ENCODE assay signal across 10 cellular contexts in the genomic region with DNA sequence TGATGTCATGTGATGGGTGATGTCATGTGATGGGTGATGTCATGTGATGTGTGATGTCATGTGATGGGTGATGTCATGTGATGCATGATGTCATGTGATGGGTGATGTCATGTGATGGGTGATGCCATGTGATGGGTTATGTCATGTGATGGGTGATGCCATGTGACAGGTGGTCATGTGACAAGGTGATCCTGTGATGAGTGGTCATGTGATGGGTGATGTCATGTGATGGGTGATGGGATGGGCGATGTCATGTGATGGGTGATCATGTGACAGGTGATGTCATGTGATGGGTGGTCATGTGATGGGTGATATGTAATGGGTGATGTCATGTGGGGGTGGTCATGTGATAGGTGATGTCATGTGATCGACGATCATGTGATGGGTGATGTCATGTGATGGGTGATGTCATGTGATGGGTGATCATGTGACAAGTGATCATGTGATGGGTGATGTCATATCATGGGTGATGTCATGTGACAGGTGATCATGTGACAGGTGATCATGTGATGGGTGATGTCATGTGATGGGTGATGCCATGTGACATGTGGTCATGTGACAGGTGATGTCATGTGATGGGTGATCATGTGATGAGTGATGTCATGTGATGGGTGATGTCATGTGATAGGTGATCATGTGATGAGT. TPM values are rescaled to one million over a fixed set of nuclear protein-coding genes. Genes with fewer than 3 reads are reported as not detected.
A peak's percentile ranks its signal among the peaks of the same experiment; 100 is the strongest.
DNase-seq lines count a peak whose midpoint lies in the region; TF ChIP-seq lines count a peak whose summit lies in the region.
"Had no signal": no experiment of that assay in that cellular context is flagged by ENCODE, and none has a peak within 500 bp of the region (broad histone marks: within the 10 kb centered on the region; RNA-seq: fewer than 3 reads in every experiment).

No MANE protein-coding gene starts in this region.

- H3K23ac ChIP-seq in trophoblast cell (ENCODE audit: low read length): no peak overlapping the region

- H3K27me3 ChIP-seq in trophoblast cell (ENCODE audit: insufficient read depth, low read length): no peaks in the 10 kb centered on the region
- H3K27me3 ChIP-seq in vagina: no peaks in the 10 kb centered on the region

- no CpG with 5 or more reads among the region's 3 CpGs for WGBS in trophoblast cell (ENCODE audit: extremely low coverage, insufficient coverage, insufficient read length)

- H3K79me2 ChIP-seq in trophoblast cell (ENCODE audit: control insufficient read depth, insufficient read depth, low read length, poor library complexity): no peaks in the 10 kb centered on the region

- no peak overlapping the region for H2AK5ac ChIP-seq in trophoblast cell (ENCODE audit: low read length)

- H4K8ac ChIP-seq in trophoblast cell (ENCODE audit: low read depth, low read length): no peak overlapping the region

- no peak overlapping the region for H2BK5ac ChIP-seq in trophoblast cell (ENCODE audit: low read depth, low read length, poor library complexity)

- no peak overlapping the region for H3K4me2 ChIP-seq in trophoblast cell (ENCODE audit: low read length)

- TF ChIP-seq POLR2A in vagina (IDR thresholded peaks at IDR 0.05): no peak

- no peak overlapping the region for H2BK120ac ChIP-seq in trophoblast cell (ENCODE audit: insufficient read depth, low read length, poor library complexity)

- DNase-seq in stimulated activated CD4-positive, alpha-beta T cell treated with anti-CD3 and anti-CD28 coated beads, Interleukin-12 subunit alpha, Interleukin-12 subunit beta, amount 100 ng/mL, for 48 hours (ENCODE audit: low read depth in 2 of 3, low spot score in 1 of 3): peak; percentile 20 to 53 (median 38)
- DNase-seq in stimulated activated CD4-positive, alpha-beta T cell treated with anti-CD3 and anti-CD28 coated beads, Interleukin-12 subunit alpha, Interleukin-12 subunit beta, amount 100 ng/mL, for 4 hours: no peak
- DNase-seq in T-helper 1 cell (peak; percentile 26 to 68 (median 30)), cerebellum (ENCODE audit: low spot score) (peak; percentile 30), trophoblast cell (peak; percentile 49 to 59), GOT3 (lab: John Stamatoyannopoulos, UW) (no peak), vagina (ENCODE audit: extremely low spot score in 2 of 2) (no peak), DMS79 (lab: John Stamatoyannopoulos, UW) (no peak)

- H3K9ac ChIP-seq in trophoblast cell (ENCODE audit: low read length): no peak overlapping the region

- no peak overlapping the region for H4K12ac ChIP-seq in trophoblast cell (ENCODE audit: low read depth, low read length)

- no peak overlapping the region for H2BK12ac ChIP-seq in trophoblast cell (ENCODE audit: low read length)

- H3K9me3 ChIP-seq in trophoblast cell (ENCODE audit: insufficient read depth, low read depth, low read length) (peaks cover 17% of the 10 kb centered on the region), vagina (no peaks in the 10 kb centered on the region)

- no peaks in the 10 kb centered on the region for H3K79me1 ChIP-seq in trophoblast cell (ENCODE audit: low read length)

- H3K27ac ChIP-seq in trophoblast cell (ENCODE audit: low read depth, low read length): no peak overlapping the region
- no peak overlapping the region for H3K27ac ChIP-seq in vagina

- no peak overlapping the region for H4K91ac ChIP-seq in trophoblast cell (ENCODE audit: low read depth, low read length)

- no peaks in the 10 kb centered on the region for H3K4me1 ChIP-seq in trophoblast cell (ENCODE audit: control insufficient read depth in 1 of 2, insufficient read depth in 2 of 2, low read length in 2 of 2)
- no peaks in the 10 kb centered on the region for H3K4me1 ChIP-seq in vagina

- H3K36me3 ChIP-seq in trophoblast cell (ENCODE audit: control insufficient read depth in 1 of 2, insufficient read depth in 2 of 2, low read length in 2 of 2) (no peaks in the 10 kb centered on the region), vagina (no peaks in the 10 kb centered on the region)

- H3K18ac ChIP-seq in trophoblast cell (ENCODE audit: low read length): no peak overlapping the region

- intact Hi-C loops in vagina (cut with DNase I): no loop called here

- H3K4me3 ChIP-seq in trophoblast cell (ENCODE audit: low read depth, low read length): no peak overlapping the region
- H3K4me3 ChIP-seq in vagina: no peak overlapping the region
- H3K4me3 ChIP-seq: skin epidermis had no signal

- no peak overlapping the region for H2AFZ ChIP-seq in trophoblast cell (ENCODE audit: insufficient read depth, low read length, poor library complexity)

- H3K4ac ChIP-seq in trophoblast cell (ENCODE audit: low read depth, low read length): no peak overlapping the region

- H3K14ac ChIP-seq in trophoblast cell (ENCODE audit: low read length): no peak overlapping the region

- no peak for TF ChIP-seq CTCF in vagina (IDR thresholded peaks at IDR 0.05)

RNA-seq across cellular contexts. Expression of gene CD300LB, which starts 17.2 kb away (rescaled TPM):
- total RNA-seq in cerebellum (not detected), vagina (0.25 TPM)
- not detected in 2 replicates for polyA plus RNA-seq in trophoblast cell (2013)
- total RNA-seq: activated CD8-positive, alpha-beta memory T cell treated with anti-CD3 and anti-CD28 coated beads for 36 hours had no signal

RNA-seq across cellular contexts. Expression of gene CD300C, which starts 31.8 kb away (rescaled TPM):
- not detected for total RNA-seq in cerebellum
- polyA plus RNA-seq in trophoblast cell (2013): not detected in 2 replicates
- not detected for total RNA-seq in vagina
- total RNA-seq: activated CD8-positive, alpha-beta memory T cell treated with anti-CD3 and anti-CD28 coated beads for 36 hours had no signal

RNA-seq across cellular contexts. Expression of gene CD300A, which starts 47.7 kb away (rescaled TPM):
- total RNA-seq in cerebellum (2.6 TPM), vagina (4.2 TPM)
- 0.26 and 0.30 TPM in 2 replicates for polyA plus RNA-seq in trophoblast cell (2013)

RNA-seq across cellular contexts. Expression of gene CD300H, which starts 53.2 kb away (rescaled TPM):
- total RNA-seq in cerebellum (not detected), vagina (not detected)
- not detected in 2 replicates for polyA plus RNA-seq in trophoblast cell (2013)
- total RNA-seq: activated CD8-positive, alpha-beta memory T cell treated with anti-CD3 and anti-CD28 coated beads for 36 hours had no signal

Comparison
In these comparisons a context has a peak if more than half of its experiments do, and no peak if none do; other contexts are left out.
1. DNase-seq: peak in stimulated activated CD4-positive, alpha-beta T cell treated with anti-CD3 and anti-CD28 coated beads, Interleukin-12 subunit alpha, Interleukin-12 subunit beta, amount 100 ng/mL, for 48 hours (3 of 3), T-helper 1 cell (5 of 5), cerebellum (single experiment) and trophoblast cell (2 of 2); none in stimulated activated CD4-positive, alpha-beta T cell treated with anti-CD3 and anti-CD28 coated beads, Interleukin-12 subunit alpha, Interleukin-12 subunit beta, amount 100 ng/mL, for 4 hours (single experiment), GOT3 (single experiment), vagina (0 of 2) and DMS79 (single experiment).